ENCODE assay signal across 15 cellular contexts in genomic region chr13:110293649-110294048, GRCh38. TPM values are rescaled to one million over a fixed set of nuclear protein-coding genes. Genes with fewer than 3 reads are reported as not detected.
"Had no signal": no experiment of that assay in that cellular context is flagged by ENCODE, and none has a peak within 500 bp of the region (broad histone marks: within the 10 kb centered on the region; RNA-seq: fewer than 3 reads in every experiment).

No MANE protein-coding gene starts in this region.

- H3K27me3 ChIP-seq: cardiac muscle cell, colonic mucosa, foreskin keratinocyte had no signal

- H3K4me3 Mint-ChIP-seq: activated CD8-positive, alpha-beta T cell treated with anti-CD3 and anti-CD28 coated beads, Interleukin-2, amount 10 ng/mL, durations not matched to agents 7 days and 5 days; activated naive CD8-positive, alpha-beta T cell treated with anti-CD3 and anti-CD28 coated beads, Interleukin-2, amount 50 U/mL, for 24 hours; effector memory CD8-positive, alpha-beta T cell; naive B cell; stimulated activated memory B cell treated with anti-CD40 and anti-IgM and Interleukin-4, amounts not matched to agents 10 μg/mL and 1 μg/mL and 100 μg/mL, for 72 hours had no signal

- H3K36me3 Mint-ChIP-seq: naive B cell; stimulated activated memory B cell treated with anti-CD40 and anti-IgM and Interleukin-4, amounts not matched to agents 10 μg/mL and 1 μg/mL and 100 μg/mL, for 72 hours had no signal

- H3K4me1 Mint-ChIP-seq: naive B cell; stimulated activated memory B cell treated with anti-CD40 and anti-IgM and Interleukin-4, amounts not matched to agents 10 μg/mL and 1 μg/mL and 100 μg/mL, for 72 hours had no signal

- H3K9me3 Mint-ChIP-seq: activated naive CD8-positive, alpha-beta T cell treated with anti-CD3 and anti-CD28 coated beads, Interleukin-2, amount 50 U/mL, for 24 hours had no signal

- H2AFZ ChIP-seq: parathyroid adenoma had no signal

- ATAC-seq: activated CD8-positive, alpha-beta T cell treated with anti-CD3 and anti-CD28 coated beads, Interleukin-2, amount 10 ng/mL, durations not matched to agents 7 days and 5 days; activated naive CD8-positive, alpha-beta T cell treated with anti-CD3 and anti-CD28 coated beads, Interleukin-2, amount 50 U/mL, for 24 hours; effector memory CD8-positive, alpha-beta T cell; esophagus mucosa; foreskin keratinocyte; stimulated activated memory B cell treated with anti-CD40 and anti-IgM and Interleukin-4, amounts not matched to agents 10 μg/mL and 1 μg/mL and 100 μg/mL, for 72 hours had no signal

- H3K4me1 ChIP-seq: colonic mucosa, foreskin keratinocyte, parathyroid adenoma had no signal

- H3K27ac ChIP-seq: cardiac muscle cell, colonic mucosa, foreskin keratinocyte, parathyroid adenoma had no signal

- H3K9me3 ChIP-seq: colonic mucosa had no signal

- DNase-seq: activated CD4-positive, alpha-beta T cell treated with anti-CD3 and anti-CD28 coated beads for 48 hours; activated CD8-positive, alpha-beta T cell treated with anti-CD3 and anti-CD28 coated beads, Interleukin-2, amount 10 ng/mL, durations not matched to agents 7 days and 5 days; activated naive CD4-positive, alpha-beta T cell treated with Interleukin-2 at 50 U/mL for 16 hours; activated naive CD8-positive, alpha-beta T cell treated with anti-CD3 and anti-CD28 coated beads, Interleukin-2, amount 50 U/mL, for 24 hours; colonic mucosa; effector memory CD8-positive, alpha-beta T cell; foreskin keratinocyte; midbrain; naive B cell; retina; stimulated activated CD4-positive, alpha-beta T cell treated with anti-CD3 and anti-CD28 coated beads, Interleukin-1b, Interleukin-23, amount 100 ng/mL, for 48 hours had no signal

- H3K79me2 ChIP-seq: parathyroid adenoma had no signal

- H3K27ac Mint-ChIP-seq: activated CD8-positive, alpha-beta T cell treated with anti-CD3 and anti-CD28 coated beads, Interleukin-2, amount 10 ng/mL, durations not matched to agents 7 days and 5 days; activated naive CD8-positive, alpha-beta T cell treated with anti-CD3 and anti-CD28 coated beads, Interleukin-2, amount 50 U/mL, for 24 hours; effector memory CD8-positive, alpha-beta T cell; naive B cell; stimulated activated memory B cell treated with anti-CD40 and anti-IgM and Interleukin-4, amounts not matched to agents 10 μg/mL and 1 μg/mL and 100 μg/mL, for 72 hours had no signal

- H3K36me3 ChIP-seq: cardiac muscle cell, colonic mucosa had no signal

- H3K9ac ChIP-seq: parathyroid adenoma had no signal

- H3K4me3 ChIP-seq: cardiac muscle cell, colonic mucosa had no signal

RNA-seq across cellular contexts. Expression of gene COL4A1, which starts 13.3 kb away (rescaled TPM):
- total RNA-seq: activated CD8-positive, alpha-beta T cell treated with anti-CD3 and anti-CD28 coated beads, Interleukin-2, amount 10 ng/mL, durations not matched to agents 7 days and 5 days had no signal

RNA-seq across cellular contexts. Expression of gene COL4A2, which starts 13.4 kb away (rescaled TPM):
- total RNA-seq: activated CD8-positive, alpha-beta T cell treated with anti-CD3 and anti-CD28 coated beads, Interleukin-2, amount 10 ng/mL, durations not matched to agents 7 days and 5 days had no signal
